15 cellular contexts compared by ENCODE assay signal in genomic region chr17:234163-235047, GRCh38. TPM values are rescaled to one million over a fixed set of nuclear protein-coding genes. Genes with fewer than 3 reads are reported as not detected.
A peak's percentile ranks its signal among the peaks of the same experiment; 100 is the strongest.
DNase-seq lines count a peak whose midpoint lies in the region; ATAC-seq and TF ChIP-seq lines count a peak whose summit lies in the region.
"Had no signal": no experiment of that assay in that cellular context is flagged by ENCODE, and none has a peak within 500 bp of the region (broad histone marks: within the 10 kb centered on the region; RNA-seq: fewer than 3 reads in every experiment).

No MANE protein-coding gene starts in this region.

- H3K79me2 ChIP-seq in MM.1S (ENCODE audit: low read length): no peaks in the 10 kb centered on the region

- no peaks in the 10 kb centered on the region for H4K20me1 ChIP-seq in MM.1S (ENCODE audit: insufficient read depth, low read length)

- CTCF ChIA-PET in activated naive CD4-positive, alpha-beta T cell treated with anti-CD3 and anti-CD28 coated beads, Interleukin-2, amount 10 ng/mL, durations not matched to agents 7 days and 5 days (lab: Charles Lee): no interaction called here

- H2AFZ ChIP-seq in MM.1S (ENCODE audit: low read length): no peak overlapping the region

- H3K9me3 ChIP-seq in neutrophil (no peaks in the 10 kb centered on the region), upper lobe of right lung (no peaks in the 10 kb centered on the region), HAP-1 (no peaks in the 10 kb centered on the region), MM.1S (replicated peaks; ENCODE audit: insufficient read depth, low read length) (no peaks in the 10 kb centered on the region)
- H3K9me3 ChIP-seq: Peyer's patch, prostate gland had no signal

- H3K4me3 ChIP-seq in neutrophil (ENCODE audit: low read depth in 1 of 2, low read length in 1 of 2) (peak overlapping the region in 1 of 2 experiments; percentile 3), upper lobe of right lung (peak overlapping the region; percentile 28), HAP-1 (no peak overlapping the region), MM.1S (ENCODE audit: low read length) (no peak overlapping the region)
- H3K4me3 ChIP-seq: Peyer's patch, prostate gland had no signal

- no peaks in the 10 kb centered on the region for H3K9me3 Mint-ChIP-seq in activated naive CD4-positive, alpha-beta T cell treated with anti-CD3 and anti-CD28 coated beads, Interleukin-2, amount 10 ng/mL, durations not matched to agents 7 days and 5 days
- H3K9me3 Mint-ChIP-seq: activated naive CD4-positive, alpha-beta T cell treated with anti-CD3 and anti-CD28 coated beads for 36 hours had no signal

- peaks cover 9 to 21% of the 10 kb centered on the region in 2 experiments for H3K4me1 ChIP-seq in neutrophil (ENCODE audit: control insufficient read depth in 1 of 2, insufficient read depth in 1 of 2, low read depth in 1 of 2, low read length in 1 of 2)
- no peaks in the 10 kb centered on the region for H3K4me1 ChIP-seq in upper lobe of right lung
- no peaks in the 10 kb centered on the region for H3K4me1 ChIP-seq in HAP-1
- H3K4me1 ChIP-seq in MM.1S (ENCODE audit: low read length): no peaks in the 10 kb centered on the region
- H3K4me1 ChIP-seq: Peyer's patch, prostate gland had no signal

- H3K27ac ChIP-seq in neutrophil (peak overlapping the region; percentile 85), upper lobe of right lung (peak overlapping the region; percentile 85), MM.1S (ENCODE audit: low read length) (no peak overlapping the region)
- H3K27ac ChIP-seq: prostate gland had no signal

- no peak overlapping the region for H3K4me3 Mint-ChIP-seq in activated naive CD4-positive, alpha-beta T cell treated with anti-CD3 and anti-CD28 coated beads, Interleukin-2, amount 10 ng/mL, durations not matched to agents 7 days and 5 days
- H3K4me3 Mint-ChIP-seq: activated naive CD4-positive, alpha-beta T cell treated with anti-CD3 and anti-CD28 coated beads for 36 hours had no signal

- H3K27ac Mint-ChIP-seq in activated naive CD4-positive, alpha-beta T cell treated with anti-CD3 and anti-CD28 coated beads, Interleukin-2, amount 10 ng/mL, durations not matched to agents 7 days and 5 days: no peak overlapping the region
- H3K27ac Mint-ChIP-seq: activated naive CD4-positive, alpha-beta T cell treated with anti-CD3 and anti-CD28 coated beads for 36 hours had no signal

- no peaks in the 10 kb centered on the region for H3F3A ChIP-seq in MM.1S (ENCODE audit: insufficient read depth, low read length)

- H3K36me3 ChIP-seq in neutrophil (no peaks in the 10 kb centered on the region), upper lobe of right lung (no peaks in the 10 kb centered on the region), HAP-1 (replicated peaks) (no peaks in the 10 kb centered on the region), MM.1S (replicated peaks; ENCODE audit: insufficient read depth, low read length) (no peaks in the 10 kb centered on the region)
- H3K36me3 ChIP-seq: Peyer's patch, prostate gland had no signal

- H3K4me1 Mint-ChIP-seq in activated naive CD4-positive, alpha-beta T cell treated with anti-CD3 and anti-CD28 coated beads, Interleukin-2, amount 10 ng/mL, durations not matched to agents 7 days and 5 days: no peaks in the 10 kb centered on the region

- H3K27me3 ChIP-seq in neutrophil (peaks cover 12% of the 10 kb centered on the region), upper lobe of right lung (no peaks in the 10 kb centered on the region), HAP-1 (ENCODE audit: low read depth) (no peaks in the 10 kb centered on the region), MM.1S (replicated peaks; ENCODE audit: insufficient read depth, low read length) (peaks cover 89% of the 10 kb centered on the region)
- H3K27me3 ChIP-seq: Peyer's patch had no signal

- H3K9ac ChIP-seq in MM.1S (ENCODE audit: low read length): no peak overlapping the region

- ATAC-seq in upper lobe of right lung: no peak

- intact Hi-C loops in head of caudate nucleus (cut with DNase I): no loop called here
- intact Hi-C loops in upper lobe of right lung (cut with DNase I): no loop called here

- H3K27me3 Mint-ChIP-seq in activated naive CD4-positive, alpha-beta T cell treated with anti-CD3 and anti-CD28 coated beads, Interleukin-2, amount 10 ng/mL, durations not matched to agents 7 days and 5 days: no peaks in the 10 kb centered on the region

- H3K9me2 ChIP-seq in MM.1S (replicated peaks; ENCODE audit: insufficient read depth, low read length): no peaks in the 10 kb centered on the region

- no peak overlapping the region for H3K4me2 ChIP-seq in MM.1S (ENCODE audit: low read depth, low read length)

- H3K36me3 Mint-ChIP-seq in activated naive CD4-positive, alpha-beta T cell treated with anti-CD3 and anti-CD28 coated beads, Interleukin-2, amount 10 ng/mL, durations not matched to agents 7 days and 5 days: no peaks in the 10 kb centered on the region

- in situ Hi-C loops in HAP-1 (cut with MboI; ENCODE audit: low sequenced_read_pairs): no loop called here

- DNase-seq in activated CD8-positive, alpha-beta memory T cell treated with anti-CD3 and anti-CD28 coated beads, Interleukin-2, amount 50 U/mL, for 4 hours: peak; percentile 5
- no peak for DNase-seq in activated CD8-positive, alpha-beta memory T cell treated with anti-CD3 and anti-CD28 coated beads for 24 hours
- DNase-seq in head of caudate nucleus (peak in 38 of 42 donors; percentile 25 to 80 (median 48)), upper lobe of right lung (peak; percentile 64), HAP-1 (ENCODE audit: low spot score in 2 of 2) (no peak), MM.1S (no peak)
- no peak for DNase-seq in activated naive CD4-positive, alpha-beta T cell treated with anti-CD3 and anti-CD28 coated beads, Interleukin-2, amount 10 ng/mL, durations not matched to agents 7 days and 5 days
- DNase-seq: 8988T; activated naive CD4-positive, alpha-beta T cell treated with anti-CD3 and anti-CD28 coated beads for 36 hours; cortex of kidney; NCI-H510A; T-helper 9 cell had no signal

- TF ChIP-seq CTCF in neutrophil (IDR thresholded peaks at IDR 0.05): no peak
- no peak for TF ChIP-seq CTCF in upper lobe of right lung (IDR thresholded peaks at IDR 0.05)
- no peak for TF ChIP-seq CTCF in MM.1S (IDR thresholded peaks at IDR 0.05; ENCODE audit: low read length)

RNA-seq across cellular contexts. Expression of gene DOC2B, which starts 53.0 kb away (rescaled TPM):
- total RNA-seq in upper lobe of right lung: 13.7 TPM

Comparison
In these comparisons a context has a peak if more than half of its experiments do, and no peak if none do; other contexts are left out.
1. DNase-seq: peak in activated CD8-positive, alpha-beta memory T cell treated with anti-CD3 and anti-CD28 coated beads, Interleukin-2, amount 50 U/mL, for 4 hours (single experiment), head of caudate nucleus (38 of 42) and upper lobe of right lung (single experiment); none in activated CD8-positive, alpha-beta memory T cell treated with anti-CD3 and anti-CD28 coated beads for 24 hours (single experiment), HAP-1 (0 of 2), MM.1S (single experiment) and activated naive CD4-positive, alpha-beta T cell treated with anti-CD3 and anti-CD28 coated beads, Interleukin-2, amount 10 ng/mL, durations not matched to agents 7 days and 5 days (single experiment).